Comparison of ENCODE assay signal across 15 cellular contexts in genomic region chr4:170623899-170624298, GRCh38.
DNase-seq lines count a peak whose midpoint lies in the region; TF ChIP-seq lines count a peak whose summit lies in the region.
"Had no signal": no experiment of that assay in that cellular context is flagged by ENCODE, and none has a peak within 500 bp of the region (broad histone marks: within the 10 kb centered on the region; RNA-seq: fewer than 3 reads in every experiment).

No MANE protein-coding gene starts in this region.

- peak; percentile 5 for DNase-seq in ELR (ENCODE audit: low read depth)
- DNase-seq in HT-29 (ENCODE audit: low spot score), result peak; percentile 4
- DNase-seq in choroid plexus epithelial cell (ENCODE audit: low read depth), result peak; percentile 5
- no peak for DNase-seq in retinal pigment epithelial cell (ENCODE audit: low read depth)
- DNase-seq in activated CD4-positive, alpha-beta T cell treated with anti-CD3 and anti-CD28 coated beads for 48 hours, result no peak
- DNase-seq in DMS79 treated with DMSO at 0.1 percent for 48 hours (lab: John Stamatoyannopoulos, UW), result no peak
- no peak for DNase-seq in Ammon's horn (ENCODE audit: low spot score)
- DNase-seq: GF-D8, KG1, NCI-H1048, NCI-H1436 treated with DMSO at 0.1 percent for 48 hours, NCI-H2029 treated with DMSO at 0.1 percent for 48 hours, NCI-H2171 treated with DMSO at 0.1 percent for 48 hours, NCI-H748 treated with DMSO at 0.1 percent for 48 hours had no signal

- H3K4me3 ChIP-seq in choroid plexus epithelial cell (ENCODE audit: low read depth, low read length) (no peak overlapping the region), retinal pigment epithelial cell (ENCODE audit: low read length) (no peak overlapping the region)
- H3K4me3 ChIP-seq: BLaER1 treated with 17β-estradiol and CSF1 and Interleukin-3, amounts not matched to agents 10 nM and 100 nM had no signal

- TF ChIP-seq CTCF in choroid plexus epithelial cell (conservative IDR thresholded peaks at IDR 0.05; ENCODE audit: low read depth, low read length), result peak; percentile 39
- TF ChIP-seq CTCF in retinal pigment epithelial cell (conservative IDR thresholded peaks at IDR 0.05; ENCODE audit: low read depth, low read length), result peak; percentile 11

Comparison
In these comparisons a context has a peak if more than half of its experiments do, and no peak if none do; other contexts are left out.
1. DNase-seq: peak in ELR (single experiment), HT-29 (single experiment) and choroid plexus epithelial cell (single experiment); none in retinal pigment epithelial cell (single experiment), activated CD4-positive, alpha-beta T cell treated with anti-CD3 and anti-CD28 coated beads for 48 hours (single experiment), DMS79 treated with DMSO at 0.1 percent for 48 hours (single experiment) and Ammon's horn (single experiment).